2 cellular contexts compared by ENCODE assay signal in the genomic region with DNA sequence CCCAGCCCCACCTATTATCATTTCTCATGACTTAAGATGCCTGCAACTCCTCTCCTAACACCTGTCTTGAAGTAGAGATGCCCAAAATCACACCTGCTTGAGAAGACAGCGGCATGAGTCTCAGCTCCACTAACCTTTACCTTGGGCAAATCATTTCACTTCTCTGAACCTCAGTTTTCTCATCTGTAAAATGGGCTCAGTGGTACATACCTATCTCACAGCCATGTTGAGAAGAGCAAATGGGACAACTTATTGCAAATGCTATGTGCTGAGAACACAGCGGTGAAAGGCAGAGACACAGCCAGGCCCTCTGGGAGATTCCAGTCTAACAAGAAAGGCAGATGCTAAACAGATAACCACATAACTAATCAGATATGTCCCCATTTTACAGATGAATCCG.
TF ChIP-seq lines count a peak whose summit lies in the region.

No MANE protein-coding gene starts in this region.

TF ChIP-seq in A549, 52 proteins besides CTCF, POLR2A, EP300 and RAD21:
- TF ChIP-seq GATA3 (IDR thresholded peaks at IDR 0.05; ENCODE audit: borderline replicate concordance): no peak
- 0 out of 2 replicates have a peak, but pooled peaks have one; percentile 59 for TF ChIP-seq KDM1A (IDR thresholded peaks at IDR 0.05; ENCODE audit: low read depth)
- TF ChIP-seq, protein P1, sequence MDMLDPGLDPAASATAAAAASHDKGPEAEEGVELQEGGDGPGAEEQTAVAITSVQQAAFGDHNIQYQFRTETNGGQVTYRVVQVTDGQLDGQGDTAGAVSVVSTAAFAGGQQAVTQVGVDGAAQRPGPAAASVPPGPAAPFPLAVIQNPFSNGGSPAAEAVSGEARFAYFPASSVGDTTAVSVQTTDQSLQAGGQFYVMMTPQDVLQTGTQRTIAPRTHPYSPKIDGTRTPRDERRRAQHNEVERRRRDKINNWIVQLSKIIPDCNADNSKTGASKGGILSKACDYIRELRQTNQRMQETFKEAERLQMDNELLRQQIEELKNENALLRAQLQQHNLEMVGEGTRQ (IDR thresholded peaks at IDR 0.05): no peak
- no peak for TF ChIP-seq ESRRA (IDR thresholded peaks at IDR 0.05; ENCODE audit: borderline replicate concordance, low read length)
- no peak for TF ChIP-seq HDAC2 (IDR thresholded peaks at IDR 0.05)
- no peak for TF ChIP-seq EHMT2 (IDR thresholded peaks at IDR 0.05; ENCODE audit: low read depth)
- TF ChIP-seq FOSL2 (IDR thresholded peaks at IDR 0.05): no peak
- TF ChIP-seq FOSL2 (CRISPR knock-in tag; IDR thresholded peaks at IDR 0.05): no peak
- TF ChIP-seq RCOR1 (IDR thresholded peaks at IDR 0.05; ENCODE audit: low read depth, low read length): no peak
- TF ChIP-seq TFCP2L1 (CRISPR knock-in tag; IDR thresholded peaks at IDR 0.05): no peak

TF ChIP-seq in H1, 55 proteins besides CTCF, POLR2A, EP300 and RAD21:
- TF ChIP-seq CHD2 (IDR thresholded peaks at IDR 0.05; ENCODE audit: low read length) (no peak), TCF12 (IDR thresholded peaks at IDR 0.05; ENCODE audit: low read depth, low read length) (no peak), KDM1A (IDR thresholded peaks at IDR 0.05; ENCODE audit: borderline replicate concordance, low read length) (peak; percentile 81; the same call in 1 of the 2 replicates), BACH1 (IDR thresholded peaks at IDR 0.05; ENCODE audit: low read length) (no peak), HDAC2 (IDR thresholded peaks at IDR 0.05; ENCODE audit: borderline replicate concordance in 1 of 2, low read depth in 2 of 2, low read length in 2 of 2) (peak in 1 of 2 experiments; percentile 60; a peak in 1 of 4 replicates)
TF ChIP-seq in H1: peak in this region for 2.
